In genomic region chr4:34236118-34236517, GRCh38 we compare ENCODE assay signal across 26 cellular contexts.
"Had no signal": no experiment of that assay in that cellular context is flagged by ENCODE, and none has a peak within 500 bp of the region (broad histone marks: within the 10 kb centered on the region; RNA-seq: fewer than 3 reads in every experiment).

No MANE protein-coding gene starts in this region.

- H3K27ac ChIP-seq: stomach, suprapubic skin, testis, thoracic aorta, thyroid gland, tibial artery, tibial nerve, transverse colon, upper lobe of left lung, upper lobe of right lung, uterus, vagina had no signal

- H3K9me3 ChIP-seq: suprapubic skin, testis, thoracic aorta, thyroid gland, tibial artery, tibial nerve, transverse colon, upper lobe of left lung, upper lobe of right lung, uterus, vagina had no signal

- H3K27me3 ChIP-seq: stomach, suprapubic skin, testis, thyroid gland, tibial artery, tibial nerve, transverse colon, upper lobe of left lung, upper lobe of right lung, uterus, vagina had no signal

- DNase-seq: stimulated activated CD4-positive, alpha-beta T cell treated with anti-CD3 and anti-CD28 coated beads, Interleukin-2, amount 100 ng/mL, for 48 hours; stimulated activated CD4-positive, alpha-beta T cell treated with anti-CD3 and anti-CD28 coated beads, Interleukin-4, amount 100 ng/mL, for 1 hour; stimulated activated CD4-positive, alpha-beta T cell treated with anti-CD3 and anti-CD28 coated beads, Interleukin-4, amount 100 ng/mL, for 24 hours; stimulated activated CD4-positive, alpha-beta T cell treated with anti-CD3 and anti-CD28 coated beads, Interleukin-4, amount 100 ng/mL, for 4 hours; stimulated activated CD8-positive, alpha-beta memory T cell treated with anti-CD3 and anti-CD28 coated beads, Interleukin-4, amount 100 ng/mL, for 48 hours; stimulated activated naive B cell treated with anti-CD40 and anti-IgM and Interleukin-4, amounts not matched to agents 10 μg/mL and 1 μg/mL and 100 μg/mL, for 72 hours; stimulated activated naive CD4-positive, alpha-beta T cell; stimulated activated naive CD4-positive, alpha-beta T cell treated with Interleukin-2 at 50 U/mL for 16 hours; stimulated activated naive CD8-positive, alpha-beta T cell treated with anti-CD3 and anti-CD28 coated beads, Interleukin-15, amount 100 ng/mL, for 72 hours; stimulated activated naive CD8-positive, alpha-beta T cell treated with anti-CD3 and anti-CD28 coated beads, Interleukin-15, Interleukin-2, amounts not matched to agents 100 U/mL and 50 U/mL, for 24 hours; stomach; substantia nigra; testis; thyroid gland; tibial artery; transverse colon; trophoblast cell; upper lobe of left lung; upper lobe of right lung; uterus had no signal

- ATAC-seq: stimulated activated effector memory CD8-positive, alpha-beta T cell treated with anti-CD3 and anti-CD28 coated beads, Interleukin-12 subunit alpha, Interleukin-12 subunit beta, amount 100 ng/mL, for 72 hours; stimulated activated memory B cell treated with anti-CD40 and anti-IgM and Interleukin-4, amounts not matched to agents 10 μg/mL and 1 μg/mL and 100 μg/mL, for 72 hours; stimulated activated naive B cell treated with anti-CD40 and anti-IgM and Interleukin-4, amounts not matched to agents 10 μg/mL and 1 μg/mL and 100 μg/mL, for 72 hours; stimulated activated naive CD8-positive, alpha-beta T cell treated with anti-CD3 and anti-CD28 coated beads, Interleukin-15, amount 100 ng/mL, for 72 hours; stimulated activated naive CD8-positive, alpha-beta T cell treated with anti-CD3 and anti-CD28 coated beads, Interleukin-15, Interleukin-2, amounts not matched to agents 100 U/mL and 50 U/mL, for 24 hours; upper lobe of right lung had no signal

- H3K4me3 ChIP-seq: stomach, suprapubic skin, testis, thoracic aorta, thyroid gland, tibial artery, tibial nerve, transverse colon, upper lobe of left lung, upper lobe of right lung, uterus, vagina had no signal

- H3K36me3 ChIP-seq: stomach, suprapubic skin, thoracic aorta, thyroid gland, tibial artery, tibial nerve, transverse colon, upper lobe of left lung, upper lobe of right lung, uterus, vagina had no signal
